12 cellular contexts compared by ENCODE assay signal in the genomic region with DNA sequence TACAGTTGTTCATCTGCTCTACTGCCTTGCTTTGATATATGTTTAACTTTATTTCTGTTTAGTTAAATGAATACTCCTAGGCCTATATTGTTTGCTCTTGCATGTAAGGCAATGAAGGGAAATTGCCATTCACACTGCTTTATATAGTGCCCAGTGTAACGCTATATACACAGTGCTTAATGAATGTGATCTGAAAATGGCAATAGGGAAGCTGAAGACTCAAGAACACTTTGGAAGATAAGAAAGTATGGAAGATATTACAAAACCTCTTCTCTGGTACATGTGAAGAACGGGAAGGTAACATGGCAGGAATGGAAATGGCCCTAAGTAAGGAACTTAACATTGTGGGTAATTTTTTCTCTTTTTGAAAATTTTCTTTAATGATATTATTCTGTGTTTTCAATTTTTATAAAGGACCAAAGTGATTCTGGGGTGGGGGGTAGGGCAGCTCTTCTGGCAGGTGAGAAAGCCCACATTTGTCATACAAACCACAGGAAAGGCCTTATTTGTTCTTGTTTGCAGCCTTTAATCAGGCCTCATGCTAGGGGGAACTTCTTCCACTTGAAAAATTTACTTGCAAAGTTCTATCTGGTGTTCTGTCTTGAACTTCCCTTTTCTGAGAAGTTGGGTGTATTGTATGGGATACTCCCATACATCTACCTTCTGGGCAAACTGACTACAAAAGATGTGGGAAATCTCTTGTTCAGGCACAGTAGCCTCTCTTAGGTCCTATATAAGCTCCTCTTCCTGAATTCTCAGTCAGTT.
A peak's percentile ranks its signal among the peaks of the same experiment; 100 is the strongest.
DNase-seq lines count a peak whose midpoint lies in the region; ATAC-seq and TF ChIP-seq lines count a peak whose summit lies in the region.
"Had no signal": no experiment of that assay in that cellular context is flagged by ENCODE, and none has a peak within 500 bp of the region (broad histone marks: within the 10 kb centered on the region; RNA-seq: fewer than 3 reads in every experiment).

No MANE protein-coding gene starts in this region.

- H3K9ac ChIP-seq in OCI-LY3 (ENCODE audit: low read length): no peak overlapping the region

- peak overlapping the region; percentile 80 for H3K27ac Mint-ChIP-seq in activated T-cell treated with anti-CD3 and anti-CD28 coated beads, Interleukin-2, amount 50 U/mL, for 24 hours

- H3K36me3 ChIP-seq in OCI-LY3 (replicated peaks; ENCODE audit: low read depth, low read length) (no peaks in the 10 kb centered on the region), gastroesophageal sphincter (no peaks in the 10 kb centered on the region), suprapubic skin (no peaks in the 10 kb centered on the region), hepatocyte (replicated peaks; ENCODE audit: insufficient read depth, low read depth) (no peaks in the 10 kb centered on the region)

- H3K9me2 ChIP-seq in hepatocyte (replicated peaks; ENCODE audit: insufficient read depth): no peaks in the 10 kb centered on the region

- no peaks in the 10 kb centered on the region for H4K20me1 ChIP-seq in OCI-LY3 (ENCODE audit: insufficient read depth, low read length)
- no peaks in the 10 kb centered on the region for H4K20me1 ChIP-seq in hepatocyte (ENCODE audit: insufficient read depth, poor library complexity, severe bottlenecking)

- WGBS in gastroesophageal sphincter (ENCODE audit: low coverage in 1 of 2), 2 donors: 74 to 85% methylated on average over 2 of the region's 2 CpGs
- WGBS in suprapubic skin: 83% methylated on average over 2 of the region's 2 CpGs
- 92% methylated on average over 2 of the region's 2 CpGs for WGBS in hepatocyte (ENCODE audit: low lambda C conversion rate, missing lambda C conversion rate)

- H3K4me3 ChIP-seq in OCI-LY3 (ENCODE audit: low read length) (no peak overlapping the region), gastroesophageal sphincter (no peak overlapping the region), suprapubic skin (no peak overlapping the region), hepatocyte (no peak overlapping the region)

- no peak for TF ChIP-seq CTCF in OCI-LY3 (IDR thresholded peaks at IDR 0.05; ENCODE audit: low read depth, low read length)
- no peak for TF ChIP-seq CTCF in gastroesophageal sphincter (IDR thresholded peaks at IDR 0.05)
- TF ChIP-seq CTCF in suprapubic skin (IDR thresholded peaks at IDR 0.05): no peak
- no peak for TF ChIP-seq CTCF in hepatocyte (IDR thresholded peaks at IDR 0.05; ENCODE audit: poor library complexity)

- H3K27ac ChIP-seq in OCI-LY3 (ENCODE audit: low read length) (peak overlapping the region; percentile 62), gastroesophageal sphincter (peak overlapping the region in 3 of 4 donors; percentile 74 to 77 (median 75)), suprapubic skin (peak overlapping the region; percentile 74), hepatocyte (no peak overlapping the region)
- H3K27ac ChIP-seq: C4-2B had no signal

- H2AFZ ChIP-seq in OCI-LY3 (ENCODE audit: low read depth, low read length) (no peak overlapping the region), hepatocyte (no peak overlapping the region)

- H3K27me3 ChIP-seq in OCI-LY3 (ENCODE audit: low read depth, low read length): no peaks in the 10 kb centered on the region
- H3K27me3 ChIP-seq in gastroesophageal sphincter: no peaks in the 10 kb centered on the region
- no peaks in the 10 kb centered on the region for H3K27me3 ChIP-seq in suprapubic skin
- H3K27me3 ChIP-seq in hepatocyte: no peaks in the 10 kb centered on the region

- no peak for TF ChIP-seq EP300 in gastroesophageal sphincter (IDR thresholded peaks at IDR 0.05)
- TF ChIP-seq EP300 in suprapubic skin (IDR thresholded peaks at IDR 0.05): no peak

- peaks cover 9% of the 10 kb centered on the region for H3K9me3 Mint-ChIP-seq in activated T-cell treated with anti-CD3 and anti-CD28 coated beads, Interleukin-2, amount 50 U/mL, for 24 hours

- peaks cover 81% of the 10 kb centered on the region for H3K4me1 Mint-ChIP-seq in activated T-cell treated with anti-CD3 and anti-CD28 coated beads, Interleukin-2, amount 50 U/mL, for 24 hours (ENCODE audit: low read depth)

- H3K79me2 ChIP-seq in OCI-LY3 (ENCODE audit: low read length): no peaks in the 10 kb centered on the region
- no peaks in the 10 kb centered on the region for H3K79me2 ChIP-seq in hepatocyte

- peak overlapping the region; percentile 61 for H3K4me2 ChIP-seq in OCI-LY3 (ENCODE audit: low read length)
- H3K4me2 ChIP-seq in hepatocyte: no peak overlapping the region

- H3K4me1 ChIP-seq in OCI-LY3 (ENCODE audit: low read length) (peaks cover 31% of the 10 kb centered on the region), gastroesophageal sphincter (peaks cover 0 to 38% (median 7%) of the 10 kb centered on the region in 3 donors), suprapubic skin (peaks cover 30% of the 10 kb centered on the region), hepatocyte (ENCODE audit: insufficient read depth) (peaks cover 7% of the 10 kb centered on the region)

- peak overlapping the region; percentile 36 for H3K4me3 Mint-ChIP-seq in activated T-cell treated with anti-CD3 and anti-CD28 coated beads, Interleukin-2, amount 50 U/mL, for 24 hours
- H3K4me3 Mint-ChIP-seq: mesothelial cell of epicardium had no signal

- ATAC-seq in gastroesophageal sphincter: no peak

- DNase-seq in activated T-cell treated with anti-CD3 and anti-CD28 coated beads, Interleukin-2, amount 50 U/mL, for 24 hours: no peak
- DNase-seq in activated T-cell treated with anti-CD3 and anti-CD28 coated beads, Interleukin-2, amount 50 U/mL, for 1 hour: no peak
- DNase-seq in suprapubic skin (ENCODE audit: low spot score in 2 of 2): no peak
- DNase-seq in dedifferentiated amniotic fluid mesenchymal stem cell (ENCODE audit: extremely low spot score): no peak
- DNase-seq in hepatocyte (ENCODE audit: low spot score): no peak
- no peak for DNase-seq in NCI-H748 (lab: John Stamatoyannopoulos, UW; ENCODE audit: unreplicated experiment)
- DNase-seq: NCI-H69 had no signal

- no peak for TF ChIP-seq POLR2A in gastroesophageal sphincter (IDR thresholded peaks at IDR 0.05)
- no peak for TF ChIP-seq POLR2A in suprapubic skin (IDR thresholded peaks at IDR 0.05)

- H3K27me3 Mint-ChIP-seq in activated T-cell treated with anti-CD3 and anti-CD28 coated beads, Interleukin-2, amount 50 U/mL, for 24 hours: no peaks in the 10 kb centered on the region
- H3K27me3 Mint-ChIP-seq: brain had no signal

- H3K9me3 ChIP-seq in OCI-LY3 (ENCODE audit: insufficient read depth, low read length): no peaks in the 10 kb centered on the region; the same call in 1 of the 2 replicates
- H3K9me3 ChIP-seq in gastroesophageal sphincter: no peaks in the 10 kb centered on the region
- H3K9me3 ChIP-seq in suprapubic skin: no peaks in the 10 kb centered on the region
- H3K9me3 ChIP-seq in hepatocyte (ENCODE audit: low read depth): no peaks in the 10 kb centered on the region

- peaks cover 29% of the 10 kb centered on the region for H3K36me3 Mint-ChIP-seq in activated T-cell treated with anti-CD3 and anti-CD28 coated beads, Interleukin-2, amount 50 U/mL, for 24 hours (ENCODE audit: low read depth)
